ENCODE assay signal across 16 cellular contexts in the genomic region with DNA sequence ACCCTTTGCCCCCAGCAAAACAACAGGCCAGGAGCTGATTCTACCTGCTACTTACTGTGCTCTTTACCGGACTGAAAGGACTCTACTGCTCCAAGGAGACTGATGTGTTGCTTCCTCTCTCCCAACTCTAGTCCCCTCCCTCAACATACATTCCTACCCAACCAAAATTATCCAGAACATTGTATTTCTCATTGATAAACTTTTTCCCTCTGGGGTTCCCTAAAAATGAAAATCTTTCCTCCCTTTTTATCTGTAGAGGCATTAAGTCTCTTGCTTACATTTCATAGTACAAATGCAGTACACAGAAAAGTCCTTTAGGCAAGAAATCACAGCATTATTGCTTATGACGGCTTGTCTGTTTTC. TPM values are rescaled to one million over a fixed set of nuclear protein-coding genes. Genes with fewer than 3 reads are reported as not detected.
DNase-seq lines count a peak whose midpoint lies in the region; ATAC-seq and TF ChIP-seq lines count a peak whose summit lies in the region.
"Had no signal": no experiment of that assay in that cellular context is flagged by ENCODE, and none has a peak within 500 bp of the region (broad histone marks: within the 10 kb centered on the region; RNA-seq: fewer than 3 reads in every experiment).

No MANE protein-coding gene starts in this region.

- no peak for TF ChIP-seq POLR2A in esophagus muscularis mucosa (IDR thresholded peaks at IDR 0.05; ENCODE audit: low read depth)

- H3K4me3 ChIP-seq in esophagus muscularis mucosa = peak overlapping the region; percentile 55 to 67 (median 58)

- H3K27ac ChIP-seq in esophagus muscularis mucosa (replicated peaks in 1 of 4) = no peak overlapping the region
- H3K27ac ChIP-seq: esophagus squamous epithelium, GM23248, lower lobe of right lung, Peyer's patch had no signal

- DNase-seq in esophagus muscularis mucosa (ENCODE audit: extremely low spot score) (no peak), pons (ENCODE audit: low spot score) (peak; percentile 63), NCI-H146 (lab: John Stamatoyannopoulos, UW) (no peak), RPMI8226 (no peak), DMS153 treated with DMSO at 0.1 percent for 48 hours (lab: John Stamatoyannopoulos, UW; ENCODE audit: unreplicated experiment) (no peak)
- DNase-seq: activated CD4-positive, alpha-beta T cell treated with anti-CD3 and anti-CD28 coated beads for 1 hour; DMS79 treated with DMSO at 0.1 percent for 48 hours; esophagus squamous epithelium; stimulated activated naive B cell treated with anti-CD40 and anti-IgM and Interleukin-4, amounts not matched to agents 10 μg/mL and 1 μg/mL and 100 μg/mL, for 72 hours had no signal

- TF ChIP-seq CTCF in esophagus muscularis mucosa (IDR thresholded peaks at IDR 0.05) = no peak

- H3K4me1 ChIP-seq in esophagus muscularis mucosa = peaks cover 7 to 33% (median 26%) of the 10 kb centered on the region in 4 donors

- no peak for TF ChIP-seq EP300 in esophagus muscularis mucosa (IDR thresholded peaks at IDR 0.05)

- intact Hi-C loops in esophagus muscularis mucosa (cut with DNase I) = no loop called here

- 34% methylated on average over 2 of the region's 2 CpGs for WGBS in esophagus muscularis mucosa

- ATAC-seq in GM19438 (IDR thresholded peaks at IDR 0.05; ENCODE audit: low read depth, unreplicated experiment) (peak; percentile 16), HG03520 (IDR thresholded peaks at IDR 0.05; ENCODE audit: unreplicated experiment) (no peak)

- H3K36me3 ChIP-seq in esophagus muscularis mucosa = no peaks in the 10 kb centered on the region
- H3K36me3 ChIP-seq: esophagus squamous epithelium, lower lobe of right lung, Peyer's patch had no signal

- peaks cover 0 to 48% (median 17%) of the 10 kb centered on the region in 4 donors for H3K27me3 ChIP-seq in esophagus muscularis mucosa

- no peaks in the 10 kb centered on the region for H3K9me3 ChIP-seq in esophagus muscularis mucosa
- H3K9me3 ChIP-seq: esophagus squamous epithelium, lower lobe of right lung, Peyer's patch had no signal

TF ChIP-seq in PFSK-1, 5 proteins besides CTCF, POLR2A, EP300 and RAD21:
- TF ChIP-seq TAF1 (IDR thresholded peaks at IDR 0.05; ENCODE audit: borderline replicate concordance, insufficient read depth, low read length) = peak; percentile 17; the same call in 1 of the 2 replicates
- TF ChIP-seq SIN3A (IDR thresholded peaks at IDR 0.05; ENCODE audit: borderline replicate concordance, insufficient read depth, low read length) = no peak
- TF ChIP-seq, protein P1, sequence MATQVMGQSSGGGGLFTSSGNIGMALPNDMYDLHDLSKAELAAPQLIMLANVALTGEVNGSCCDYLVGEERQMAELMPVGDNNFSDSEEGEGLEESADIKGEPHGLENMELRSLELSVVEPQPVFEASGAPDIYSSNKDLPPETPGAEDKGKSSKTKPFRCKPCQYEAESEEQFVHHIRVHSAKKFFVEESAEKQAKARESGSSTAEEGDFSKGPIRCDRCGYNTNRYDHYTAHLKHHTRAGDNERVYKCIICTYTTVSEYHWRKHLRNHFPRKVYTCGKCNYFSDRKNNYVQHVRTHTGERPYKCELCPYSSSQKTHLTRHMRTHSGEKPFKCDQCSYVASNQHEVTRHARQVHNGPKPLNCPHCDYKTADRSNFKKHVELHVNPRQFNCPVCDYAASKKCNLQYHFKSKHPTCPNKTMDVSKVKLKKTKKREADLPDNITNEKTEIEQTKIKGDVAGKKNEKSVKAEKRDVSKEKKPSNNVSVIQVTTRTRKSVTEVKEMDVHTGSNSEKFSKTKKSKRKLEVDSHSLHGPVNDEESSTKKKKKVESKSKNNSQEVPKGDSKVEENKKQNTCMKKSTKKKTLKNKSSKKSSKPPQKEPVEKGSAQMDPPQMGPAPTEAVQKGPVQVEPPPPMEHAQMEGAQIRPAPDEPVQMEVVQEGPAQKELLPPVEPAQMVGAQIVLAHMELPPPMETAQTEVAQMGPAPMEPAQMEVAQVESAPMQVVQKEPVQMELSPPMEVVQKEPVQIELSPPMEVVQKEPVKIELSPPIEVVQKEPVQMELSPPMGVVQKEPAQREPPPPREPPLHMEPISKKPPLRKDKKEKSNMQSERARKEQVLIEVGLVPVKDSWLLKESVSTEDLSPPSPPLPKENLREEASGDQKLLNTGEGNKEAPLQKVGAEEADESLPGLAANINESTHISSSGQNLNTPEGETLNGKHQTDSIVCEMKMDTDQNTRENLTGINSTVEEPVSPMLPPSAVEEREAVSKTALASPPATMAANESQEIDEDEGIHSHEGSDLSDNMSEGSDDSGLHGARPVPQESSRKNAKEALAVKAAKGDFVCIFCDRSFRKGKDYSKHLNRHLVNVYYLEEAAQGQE (IDR thresholded peaks at IDR 0.05; ENCODE audit: insufficient read depth in 1 of 2, low read depth in 2 of 2, low read length in 2 of 2) = no peak
- TF ChIP-seq FOXP2 (optimal IDR thresholded peaks at IDR 0.05; ENCODE audit: borderline replicate concordance, extremely low read depth, extremely low read length, insufficient read depth) = no peak
- no peak for TF ChIP-seq POLR2AphosphoS5 (IDR thresholded peaks at IDR 0.05; ENCODE audit: low read depth, low read length)

RNA-seq across cellular contexts. Expression of a gene that starts 0.9 kb away (rescaled TPM):
- 2.4 TPM for polyA plus RNA-seq in PFSK-1 (2012; ENCODE audit: insufficient read length, low read depth)
- under 1 TPM in 2 of 4 donors, not detected in 2; 0.13 to 0.33 TPM for total RNA-seq in esophagus muscularis mucosa
- total RNA-seq: activated naive CD4-positive, alpha-beta T cell treated with anti-CD3 and anti-CD28 coated beads, Interleukin-2, amount 50 U/mL, for 72 hours; esophagus squamous epithelium; GM23248; Peyer's patch had no signal
- polyA plus RNA-seq: GM23248 had no signal
